In the genomic region with DNA sequence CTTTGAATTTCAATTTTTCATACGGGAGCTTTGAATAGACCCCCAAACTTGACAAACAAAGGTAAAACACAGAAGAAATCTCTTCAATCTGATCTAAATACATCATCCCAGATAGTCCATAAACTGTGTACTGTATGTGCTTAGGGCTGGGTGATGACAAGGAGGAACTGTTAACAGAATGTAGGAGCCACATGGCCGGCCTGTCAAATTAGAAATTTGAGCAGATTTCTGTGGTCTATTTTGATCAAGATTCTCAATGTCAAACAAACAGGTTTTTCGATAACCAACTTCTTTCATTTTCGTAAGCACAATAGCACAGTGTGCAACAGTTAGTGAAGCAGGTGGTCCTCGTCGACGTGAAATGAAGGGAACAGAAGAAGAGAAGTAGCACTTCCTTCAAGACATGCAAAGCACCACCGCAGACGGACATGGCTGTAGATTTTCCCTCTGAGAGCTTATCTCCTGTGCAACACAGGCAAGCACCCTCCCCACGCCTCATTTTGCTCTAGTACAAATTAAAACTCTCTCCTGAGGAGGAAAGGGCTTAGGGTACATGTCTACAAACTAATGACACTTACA, we compare ENCODE assay signal across 1 cellular context.
TF ChIP-seq lines count a peak whose summit lies in the region.

No MANE protein-coding gene starts in this region.

TF ChIP-seq in K562, 482 proteins besides CTCF, POLR2A, EP300 and RAD21 (continued from another document):
- TF ChIP-seq, protein P1, sequence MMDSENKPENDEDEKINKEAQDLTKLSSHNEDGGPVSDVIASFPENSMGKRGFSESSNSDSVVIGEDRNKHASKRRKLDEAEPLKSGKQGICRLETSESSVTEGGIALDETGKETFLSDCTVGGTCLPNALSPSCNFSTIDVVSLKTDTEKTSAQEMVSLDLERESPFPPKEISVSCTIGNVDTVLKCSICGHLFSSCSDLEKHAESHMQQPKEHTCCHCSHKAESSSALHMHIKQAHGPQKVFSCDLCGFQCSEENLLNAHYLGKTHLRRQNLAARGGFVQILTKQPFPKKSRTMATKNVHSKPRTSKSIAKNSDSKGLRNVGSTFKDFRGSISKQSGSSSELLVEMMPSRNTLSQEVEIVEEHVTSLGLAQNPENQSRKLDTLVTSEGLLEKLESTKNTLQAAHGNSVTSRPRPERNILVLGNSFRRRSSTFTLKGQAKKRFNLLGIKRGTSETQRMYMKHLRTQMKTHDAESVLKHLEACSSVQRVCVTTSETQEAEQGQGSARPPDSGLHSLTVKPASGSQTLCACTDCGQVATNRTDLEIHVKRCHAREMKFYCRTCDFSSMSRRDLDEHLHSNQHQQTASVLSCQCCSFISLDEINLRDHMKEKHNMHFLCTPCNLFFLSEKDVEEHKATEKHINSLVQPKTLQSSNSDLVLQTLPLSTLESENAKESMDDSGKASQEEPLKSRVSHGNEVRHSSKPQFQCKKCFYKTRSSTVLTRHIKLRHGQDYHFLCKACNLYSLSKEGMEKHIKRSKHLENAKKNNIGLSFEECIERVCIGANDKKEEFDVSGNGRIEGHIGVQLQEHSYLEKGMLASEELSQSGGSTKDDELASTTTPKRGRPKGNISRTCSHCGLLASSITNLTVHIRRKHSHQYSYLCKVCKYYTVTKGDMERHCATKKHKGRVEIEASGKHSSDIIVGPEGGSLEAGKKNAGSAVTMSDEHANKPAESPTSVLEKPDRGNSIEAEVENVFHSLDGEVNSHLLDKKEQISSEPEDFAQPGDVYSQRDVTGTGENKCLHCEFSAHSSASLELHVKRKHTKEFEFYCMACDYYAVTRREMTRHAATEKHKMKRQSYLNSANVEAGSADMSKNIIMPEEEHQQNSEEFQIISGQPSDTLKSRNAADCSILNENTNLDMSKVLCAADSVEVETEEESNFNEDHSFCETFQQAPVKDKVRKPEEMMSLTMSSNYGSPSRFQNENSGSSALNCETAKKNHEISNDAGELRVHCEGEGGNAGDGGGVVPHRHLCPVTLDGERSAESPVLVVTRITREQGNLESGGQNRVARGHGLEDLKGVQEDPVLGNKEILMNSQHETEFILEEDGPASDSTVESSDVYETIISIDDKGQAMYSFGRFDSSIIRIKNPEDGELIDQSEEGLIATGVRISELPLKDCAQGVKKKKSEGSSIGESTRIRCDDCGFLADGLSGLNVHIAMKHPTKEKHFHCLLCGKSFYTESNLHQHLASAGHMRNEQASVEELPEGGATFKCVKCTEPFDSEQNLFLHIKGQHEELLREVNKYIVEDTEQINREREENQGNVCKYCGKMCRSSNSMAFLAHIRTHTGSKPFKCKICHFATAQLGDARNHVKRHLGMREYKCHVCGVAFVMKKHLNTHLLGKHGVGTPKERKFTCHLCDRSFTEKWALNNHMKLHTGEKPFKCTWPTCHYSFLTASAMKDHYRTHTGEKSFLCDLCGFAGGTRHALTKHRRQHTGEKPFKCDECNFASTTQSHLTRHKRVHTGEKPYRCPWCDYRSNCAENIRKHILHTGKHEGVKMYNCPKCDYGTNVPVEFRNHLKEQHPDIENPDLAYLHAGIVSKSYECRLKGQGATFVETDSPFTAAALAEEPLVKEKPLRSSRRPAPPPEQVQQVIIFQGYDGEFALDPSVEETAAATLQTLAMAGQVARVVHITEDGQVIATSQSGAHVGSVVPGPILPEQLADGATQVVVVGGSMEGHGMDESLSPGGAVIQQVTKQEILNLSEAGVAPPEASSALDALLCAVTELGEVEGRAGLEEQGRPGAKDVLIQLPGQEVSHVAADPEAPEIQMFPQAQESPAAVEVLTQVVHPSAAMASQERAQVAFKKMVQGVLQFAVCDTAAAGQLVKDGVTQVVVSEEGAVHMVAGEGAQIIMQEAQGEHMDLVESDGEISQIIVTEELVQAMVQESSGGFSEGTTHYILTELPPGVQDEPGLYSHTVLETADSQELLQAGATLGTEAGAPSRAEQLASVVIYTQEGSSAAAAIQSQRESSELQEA (IDR thresholded peaks at IDR 0.05; ENCODE audit: low read depth), result no peak
- no peak for TF ChIP-seq MBD2 (IDR thresholded peaks at IDR 0.05; ENCODE audit: borderline replicate concordance, low read depth)
- no peak for TF ChIP-seq FOXK2 (conservative IDR thresholded peaks at IDR 0.05 in 1 of 2, IDR thresholded peaks at IDR 0.05 in 1 of 2; ENCODE audit: low read depth in 2 of 2)
- TF ChIP-seq, protein P2, sequence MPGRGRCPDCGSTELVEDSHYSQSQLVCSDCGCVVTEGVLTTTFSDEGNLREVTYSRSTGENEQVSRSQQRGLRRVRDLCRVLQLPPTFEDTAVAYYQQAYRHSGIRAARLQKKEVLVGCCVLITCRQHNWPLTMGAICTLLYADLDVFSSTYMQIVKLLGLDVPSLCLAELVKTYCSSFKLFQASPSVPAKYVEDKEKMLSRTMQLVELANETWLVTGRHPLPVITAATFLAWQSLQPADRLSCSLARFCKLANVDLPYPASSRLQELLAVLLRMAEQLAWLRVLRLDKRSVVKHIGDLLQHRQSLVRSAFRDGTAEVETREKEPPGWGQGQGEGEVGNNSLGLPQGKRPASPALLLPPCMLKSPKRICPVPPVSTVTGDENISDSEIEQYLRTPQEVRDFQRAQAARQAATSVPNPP (IDR thresholded peaks at IDR 0.05; ENCODE audit: borderline replicate concordance, insufficient read depth, insufficient read length), result no peak
- no peak for TF ChIP-seq PYGO2 (tag; IDR thresholded peaks at IDR 0.05)
- TF ChIP-seq CBFA2T3 (IDR thresholded peaks at IDR 0.05), result peak; percentile 19; the same call in 1 of the 2 replicates
